ENCODE assay signal across 22 cellular contexts in genomic region chr6:133132583-133132982, GRCh38.
DNase-seq lines count a peak whose midpoint lies in the region; ATAC-seq and TF ChIP-seq lines count a peak whose summit lies in the region.
"Had no signal": no experiment of that assay in that cellular context is flagged by ENCODE, and none has a peak within 500 bp of the region (broad histone marks: within the 10 kb centered on the region; RNA-seq: fewer than 3 reads in every experiment).

No MANE protein-coding gene starts in this region.

- H3K9ac ChIP-seq in endodermal cell (ENCODE audit: extremely low read depth, low read length, poor library complexity, severe bottlenecking), result no peak overlapping the region
- H3K9ac ChIP-seq: BLaER1 treated with 17β-estradiol and CSF1 and Interleukin-3, amounts not matched to agents 10 nM and 100 nM had no signal

- H3K27me3 Mint-ChIP-seq in endodermal cell (ENCODE audit: insufficient read depth) (no peaks in the 10 kb centered on the region), nephron progenitor cell (ENCODE audit: low read depth, poor library complexity) (no peaks in the 10 kb centered on the region), type B pancreatic cell (no peaks in the 10 kb centered on the region)
- H3K27me3 Mint-ChIP-seq: activated B cell treated with CpG ODN at 0.5 μM for 24 hours had no signal

- H3K4me3 Mint-ChIP-seq in endodermal cell, result no peak overlapping the region
- no peak overlapping the region for H3K4me3 Mint-ChIP-seq in nephron progenitor cell
- peak overlapping the region; percentile 3 for H3K4me3 Mint-ChIP-seq in type B pancreatic cell
- H3K4me3 Mint-ChIP-seq: activated B cell treated with CpG ODN at 0.5 μM for 24 hours had no signal

- H3K36me3 Mint-ChIP-seq in endodermal cell (ENCODE audit: low read depth), result no peaks in the 10 kb centered on the region
- no peaks in the 10 kb centered on the region for H3K36me3 Mint-ChIP-seq in nephron progenitor cell (ENCODE audit: low read depth)
- H3K36me3 Mint-ChIP-seq in type B pancreatic cell, result no peaks in the 10 kb centered on the region

- H3K36me3 ChIP-seq in endodermal cell (ENCODE audit: control insufficient read depth, insufficient read depth, low read length), result no peaks in the 10 kb centered on the region
- H3K36me3 ChIP-seq: BLaER1 treated with 17β-estradiol and CSF1 and Interleukin-3, amounts not matched to agents 10 nM and 100 nM; neutrophil had no signal

- H3K27ac ChIP-seq in right cardiac atrium (ENCODE audit: low read length) (peak overlapping the region; percentile 67), endodermal cell (ENCODE audit: low read depth, low read length) (peak overlapping the region; percentile 71)
- H3K27ac ChIP-seq: BLaER1 treated with 17β-estradiol and CSF1 and Interleukin-3, amounts not matched to agents 10 nM and 100 nM; epithelial cell of prostate; foreskin keratinocyte; neutrophil had no signal

- H3K4me3 ChIP-seq in right cardiac atrium (ENCODE audit: low read length) (no peak overlapping the region), endodermal cell (ENCODE audit: low read length) (no peak overlapping the region)
- H3K4me3 ChIP-seq: BLaER1 treated with 17β-estradiol and CSF1 and Interleukin-3, amounts not matched to agents 10 nM and 100 nM had no signal

- ATAC-seq in right cardiac atrium (no peak), left cardiac atrium (no peak), HG02588 (IDR thresholded peaks at IDR 0.05; ENCODE audit: unreplicated experiment) (no peak), GM18517 (IDR thresholded peaks at IDR 0.05; ENCODE audit: unreplicated experiment) (no peak)
- ATAC-seq: foreskin keratinocyte had no signal

- intact Hi-C loops in right cardiac atrium (cut with DNase I), result loop anchor here in 1 of 4 donors (2.0 kb wide), 1 partner anchor 22 kb away; no protein-coding TSS in a partner anchor
- intact Hi-C loops in left cardiac atrium (cut with DNase I), result no loop called here

- H3K27me3 ChIP-seq in right cardiac atrium (ENCODE audit: control insufficient read depth, insufficient read depth), result no peaks in the 10 kb centered on the region
- no peaks in the 10 kb centered on the region for H3K27me3 ChIP-seq in endodermal cell (ENCODE audit: control insufficient read depth, insufficient read depth, low read length, poor library complexity, severe bottlenecking)
- H3K27me3 ChIP-seq: BLaER1 treated with 17β-estradiol and CSF1 and Interleukin-3, amounts not matched to agents 10 nM and 100 nM; foreskin keratinocyte; neutrophil had no signal

- TF ChIP-seq CTCF in endodermal cell (conservative IDR thresholded peaks at IDR 0.05) (no peak), nephron progenitor cell (IDR thresholded peaks at IDR 0.05) (no peak), type B pancreatic cell (conservative IDR thresholded peaks at IDR 0.05) (no peak)

- H3K9me3 Mint-ChIP-seq in endodermal cell (no peaks in the 10 kb centered on the region), nephron progenitor cell (no peaks in the 10 kb centered on the region), type B pancreatic cell (no peaks in the 10 kb centered on the region)
- H3K9me3 Mint-ChIP-seq: activated B cell treated with CpG ODN at 0.5 μM for 24 hours had no signal

- no peak for DNase-seq in right cardiac atrium
- no peak for DNase-seq in left cardiac atrium
- DNase-seq in endodermal cell, result peak; percentile 49
- DNase-seq in nephron progenitor cell, result peak; percentile 13
- DNase-seq in type B pancreatic cell (ENCODE audit: extremely low spot score, unreplicated experiment), result no peak
- DNase-seq in superior temporal gyrus (ENCODE audit: extremely low spot score), result no peak
- DNase-seq: activated B cell treated with CpG ODN at 0.5 μM for 24 hours; activated CD4-positive, alpha-beta T cell treated with anti-CD3 and anti-CD28 coated beads, Interleukin-2, amount 50 U/mL, for 48 hours; activated gamma-delta T cell treated with Interleukin-2 at 50 U/mL for 16 hours; activated T-cell treated with anti-CD3 and anti-CD28 coated beads for 4 hours; dermis blood vessel endothelial cell; EL; foreskin keratinocyte; kidney glomerular epithelial cell; NCI-H1694 treated with DMSO at 0.1 percent for 48 hours; NCI-H345; stimulated activated CD4-positive, alpha-beta T cell treated with anti-CD3 and anti-CD28 coated beads, Interleukin-15, amount 100 ng/mL, for 24 hours had no signal

- WGBS in right cardiac atrium, result 85% methylated on average over 9 of the region's 9 CpGs
- WGBS in endodermal cell (ENCODE audit: insufficient coverage in 1 of 2, insufficient read length in 1 of 2), 2 experiments, result 90 to 93% methylated on average over 5 to 9 of the region's 9 CpGs

- peaks cover 4% of the 10 kb centered on the region for H3K4me1 ChIP-seq in right cardiac atrium (ENCODE audit: control insufficient read depth, insufficient read depth, low read length)
- no peaks in the 10 kb centered on the region for H3K4me1 ChIP-seq in endodermal cell (ENCODE audit: control insufficient read depth, insufficient read depth, low read length)
- H3K4me1 ChIP-seq: BLaER1 treated with 17β-estradiol and CSF1 and Interleukin-3, amounts not matched to agents 10 nM and 100 nM; foreskin keratinocyte had no signal

- H3K27ac Mint-ChIP-seq in endodermal cell (no peak overlapping the region), nephron progenitor cell (peak overlapping the region; percentile 44), type B pancreatic cell (peak overlapping the region; percentile 28)
- H3K27ac Mint-ChIP-seq: activated B cell treated with CpG ODN at 0.5 μM for 24 hours had no signal

- no peaks in the 10 kb centered on the region for H3K9me3 ChIP-seq in right cardiac atrium (ENCODE audit: control insufficient read depth, low read length)
- no peaks in the 10 kb centered on the region for H3K9me3 ChIP-seq in endodermal cell (ENCODE audit: control insufficient read depth, low read length)
- H3K9me3 ChIP-seq: BLaER1 treated with 17β-estradiol and CSF1 and Interleukin-3, amounts not matched to agents 10 nM and 100 nM; neutrophil had no signal

- H3K4me1 Mint-ChIP-seq in endodermal cell (no peaks in the 10 kb centered on the region), nephron progenitor cell (peaks cover 31% of the 10 kb centered on the region), type B pancreatic cell (ENCODE audit: unreplicated experiment) (peaks cover 23% of the 10 kb centered on the region)
- H3K4me1 Mint-ChIP-seq: activated B cell treated with CpG ODN at 0.5 μM for 24 hours had no signal

Comparison
In these comparisons a context has a peak if more than half of its experiments do, and no peak if none do; other contexts are left out.
1. DNase-seq: peak in endodermal cell (single experiment) and nephron progenitor cell (single experiment); none in right cardiac atrium (0 of 3), left cardiac atrium (single experiment), type B pancreatic cell (single experiment) and superior temporal gyrus (single experiment).